In the genomic region with DNA sequence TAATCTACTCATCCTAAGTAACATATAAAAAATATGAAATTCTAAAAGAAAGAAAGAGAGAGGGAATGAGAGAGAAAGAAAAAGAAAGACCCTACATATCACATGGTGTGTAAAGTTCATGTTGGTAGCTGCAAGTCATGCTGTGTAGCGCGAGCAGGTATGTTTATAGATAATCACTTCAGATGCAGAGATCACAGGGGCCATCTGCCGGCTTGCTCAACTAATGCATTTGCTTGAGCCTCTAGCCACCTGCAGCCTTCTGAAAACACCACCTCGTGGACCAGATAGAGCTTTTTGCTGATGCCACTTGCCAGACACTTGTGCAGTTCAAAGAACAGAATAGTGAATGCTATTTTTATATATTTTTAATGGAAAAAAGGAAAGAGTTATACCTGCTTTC, we compare ENCODE assay signal across 15 cellular contexts. TPM values are rescaled to one million over a fixed set of nuclear protein-coding genes. Genes with fewer than 3 reads are reported as not detected.
A peak's percentile ranks its signal among the peaks of the same experiment; 100 is the strongest.
DNase-seq lines count a peak whose midpoint lies in the region; ATAC-seq and TF ChIP-seq lines count a peak whose summit lies in the region.
"Had no signal": no experiment of that assay in that cellular context is flagged by ENCODE, and none has a peak within 500 bp of the region (broad histone marks: within the 10 kb centered on the region; RNA-seq: fewer than 3 reads in every experiment).

No MANE protein-coding gene starts in this region.

- no peaks in the 10 kb centered on the region for H3K4me1 ChIP-seq in neural progenitor cell
- H3K4me1 ChIP-seq: suprapubic skin had no signal

- ATAC-seq in HG03039 (IDR thresholded peaks at IDR 0.05; ENCODE audit: unreplicated experiment) (no peak), HG02852 (IDR thresholded peaks at IDR 0.05; ENCODE audit: unreplicated experiment) (no peak)
- ATAC-seq: sciatic nerve, T-cell had no signal

- H3K27ac ChIP-seq in neural progenitor cell, result no peak overlapping the region
- H3K27ac ChIP-seq: suprapubic skin had no signal

- in situ Hi-C loops in SK-MEL-5 (cut with HindIII; ENCODE audit: low pct_unique_long_range_greater_than_20kb, low sequenced_read_pairs), result no loop called here

- H3K79me2 ChIP-seq in neural progenitor cell (ENCODE audit: low read depth), result no peaks in the 10 kb centered on the region

- H3K27me3 ChIP-seq in neural progenitor cell, result no peaks in the 10 kb centered on the region
- H3K27me3 ChIP-seq: suprapubic skin had no signal

- peak; percentile 1 for DNase-seq in DMS153 (lab: John Stamatoyannopoulos, UW)
- DNase-seq in DMS153 treated with DMSO at 0.1 percent for 48 hours (lab: John Stamatoyannopoulos, UW; ENCODE audit: unreplicated experiment), result no peak
- DNase-seq in NCI-H2107 treated with DMSO at 0.1 percent for 48 hours (lab: John Stamatoyannopoulos, UW; ENCODE audit: unreplicated experiment), result peak; percentile 27
- peak; percentile 58 for DNase-seq in SK-MEL-5 (ENCODE audit: low read depth, low spot score)
- DNase-seq in neural progenitor cell (ENCODE audit: low spot score), result peak; percentile 13
- no peak for DNase-seq in central memory CD4-positive, alpha-beta T cell
- DNase-seq: 8988T; activated CD4-positive, alpha-beta T cell treated with anti-CD3 and anti-CD28 coated beads, Interleukin-2, amount 50 U/mL, for 1 hour; activated naive CD4-positive, alpha-beta T cell; T-cell had no signal

- H3K36me3 Mint-ChIP-seq in neural progenitor cell, result no peaks in the 10 kb centered on the region
- H3K36me3 Mint-ChIP-seq: T-cell had no signal

- H3K9me3 ChIP-seq in neural progenitor cell (ENCODE audit: low read depth), result no peaks in the 10 kb centered on the region
- H3K9me3 ChIP-seq: suprapubic skin had no signal

- H3K4me2 ChIP-seq in neural progenitor cell, result no peak overlapping the region

- no peak overlapping the region for H3K27ac Mint-ChIP-seq in neural progenitor cell
- H3K27ac Mint-ChIP-seq: T-cell had no signal

- no peak overlapping the region for H3K9ac ChIP-seq in neural progenitor cell

- no peaks in the 10 kb centered on the region for H3K36me3 ChIP-seq in neural progenitor cell
- H3K36me3 ChIP-seq: suprapubic skin had no signal

- peaks cover 3% of the 10 kb centered on the region for H3K27me3 Mint-ChIP-seq in neural progenitor cell (ENCODE audit: insufficient read depth, low read depth)
- H3K27me3 Mint-ChIP-seq: T-cell had no signal

- no peaks in the 10 kb centered on the region for H3K4me1 Mint-ChIP-seq in neural progenitor cell
- H3K4me1 Mint-ChIP-seq: T-cell had no signal

- H3F3A ChIP-seq in neural progenitor cell (ENCODE audit: low read depth), result no peaks in the 10 kb centered on the region

- H3K4me3 Mint-ChIP-seq in neural progenitor cell, result no peak overlapping the region
- H3K4me3 Mint-ChIP-seq: T-cell had no signal

- no peak overlapping the region for H2AFZ ChIP-seq in neural progenitor cell (replicated peaks)

- H3K9me3 Mint-ChIP-seq in neural progenitor cell, result no peaks in the 10 kb centered on the region

- no peaks in the 10 kb centered on the region for H4K20me1 ChIP-seq in neural progenitor cell (ENCODE audit: low read depth)

- H3K4me3 ChIP-seq in neural progenitor cell, result no peak overlapping the region
- H3K4me3 ChIP-seq: suprapubic skin had no signal

- peak; percentile 26 for TF ChIP-seq CTCF in neural progenitor cell (IDR thresholded peaks at IDR 0.05)

RNA-seq across cellular contexts. Expression of a gene that starts 37.6 kb away (rescaled TPM):
- 3.1 and 3.3 TPM in 2 replicates for total RNA-seq in SK-MEL-5 (2014; rRNA removed; shearing (Covaris generic))
- polyA plus RNA-seq in SK-MEL-5 (2015; cell fraction: cytosol; rRNA removed), result 1.8 and 4.6 TPM in 2 replicates
- 0.17 and 0.46 TPM in 2 replicates for polyA plus RNA-seq in SK-MEL-5 (2015; cell fraction: nucleus; rRNA removed)
- 2.7 TPM in 2 replicates for total RNA-seq in neural progenitor cell (ENCODE audit: low replicate concordance)
- total RNA-seq: fibroblast of lung, T-cell had no signal
- polyA plus RNA-seq: fibroblast of lung had no signal

Comparison
In these comparisons a context has a peak if more than half of its experiments do, and no peak if none do; other contexts are left out.
1. DNase-seq: peak in DMS153 (single experiment), NCI-H2107 treated with DMSO at 0.1 percent for 48 hours (single experiment), SK-MEL-5 (single experiment) and neural progenitor cell (single experiment); none in DMS153 treated with DMSO at 0.1 percent for 48 hours (single experiment) and central memory CD4-positive, alpha-beta T cell (single experiment).